In genomic region chr7:44539669-44540516, GRCh38 we compare ENCODE assay signal across 14 cellular contexts. TPM values are rescaled to one million over a fixed set of nuclear protein-coding genes. Genes with fewer than 3 reads are reported as not detected.
"Had no signal": no experiment of that assay in that cellular context is flagged by ENCODE, and none has a peak within 500 bp of the region (broad histone marks: within the 10 kb centered on the region; RNA-seq: fewer than 3 reads in every experiment).

No MANE protein-coding gene starts in this region.

- H3K4me3 ChIP-seq: right atrium auricular region, smooth muscle cell had no signal

- H3K4me1 ChIP-seq: right atrium auricular region had no signal

- H3K36me3 ChIP-seq: right atrium auricular region had no signal

- H3K4me2 ChIP-seq: smooth muscle cell had no signal

- DNase-seq: activated B cell treated with CpG ODN at 0.5 μM for 24 hours; activated CD4-positive, alpha-beta T cell treated with anti-CD3 and anti-CD28 coated beads for 48 hours; activated CD8-positive, alpha-beta T cell treated with anti-CD3 and anti-CD28 coated beads for 36 hours; activated naive CD8-positive, alpha-beta T cell treated with anti-CD3 and anti-CD28 coated beads, Interleukin-2, amount 10 ng/mL, durations not matched to agents 7 days and 5 days; activated T-cell treated with anti-CD3 and anti-CD28 coated beads, Interleukin-2, amount 50 U/mL, for 48 hours; cortex of kidney; effector memory CD4-positive, alpha-beta T cell; foreskin melanocyte; head of caudate nucleus; immature natural killer cell had no signal

- H3K27me3 ChIP-seq: right atrium auricular region had no signal

- H3K9me3 ChIP-seq: right atrium auricular region had no signal

- ATAC-seq: activated CD8-positive, alpha-beta T cell treated with anti-CD3 and anti-CD28 coated beads for 36 hours had no signal

- H3K27ac ChIP-seq: epithelial cell of prostate, right atrium auricular region had no signal

RNA-seq across cellular contexts. Expression of gene NPC1L1, which starts 1.2 kb away (rescaled TPM):
- total RNA-seq: activated B cell treated with CpG ODN at 0.5 μM for 24 hours, lung microvascular endothelial cell, right atrium auricular region had no signal
- polyA plus RNA-seq: immature natural killer cell had no signal
